In genomic region chr6:131808460-131809269, GRCh38 we compare ENCODE assay signal across 8 cellular contexts. TPM values are rescaled to one million over a fixed set of nuclear protein-coding genes. Genes with fewer than 3 reads are reported as not detected.
DNase-seq lines count a peak whose midpoint lies in the region; ATAC-seq and TF ChIP-seq lines count a peak whose summit lies in the region.

No MANE protein-coding gene starts in this region.

- no peaks in the 10 kb centered on the region for H3K9me3 Mint-ChIP-seq in activated CD4-positive, alpha-beta T cell treated with anti-CD3 and anti-CD28 coated beads for 36 hours (ENCODE audit: low read depth)

- H3K9ac ChIP-seq in adipocyte (ENCODE audit: low read length) = peak overlapping the region; percentile 79

- no peaks in the 10 kb centered on the region for H3K36me3 ChIP-seq in adipocyte (ENCODE audit: control insufficient read depth, insufficient read depth, low read length, severe bottlenecking)
- no peaks in the 10 kb centered on the region for H3K36me3 ChIP-seq in left lung

- no peaks in the 10 kb centered on the region for H3K9me3 ChIP-seq in adipocyte (ENCODE audit: control insufficient read depth, low read length)
- H3K9me3 ChIP-seq in left lung = no peaks in the 10 kb centered on the region

- TF ChIP-seq CTCF in left lung (IDR thresholded peaks at IDR 0.05) (no peak), GM13977 (IDR thresholded peaks at IDR 0.05; ENCODE audit: extremely low read depth, insufficient read depth, missing control alignments) (no peak)

- H3K36me3 Mint-ChIP-seq in activated CD4-positive, alpha-beta T cell treated with anti-CD3 and anti-CD28 coated beads for 36 hours (ENCODE audit: low read depth) = no peaks in the 10 kb centered on the region

- no peak overlapping the region for H3K27ac Mint-ChIP-seq in activated CD4-positive, alpha-beta T cell treated with anti-CD3 and anti-CD28 coated beads for 36 hours

- DNase-seq in activated CD4-positive, alpha-beta T cell treated with anti-CD3 and anti-CD28 coated beads for 36 hours = no peak
- no peak for DNase-seq in activated CD4-positive, alpha-beta T cell treated with anti-CD3 and anti-CD28 coated beads, Interleukin-2, amount 50 U/mL, for 48 hours
- DNase-seq in adipocyte (ENCODE audit: low read depth) (no peak), left lung (no peak), substantia nigra (lab: John Stamatoyannopoulos, UW) (no peak), iPS-NIHi7 (ENCODE audit: extremely low spot score) (no peak), GM13977 (ENCODE audit: low spot score) (no peak)

- CTCF ChIA-PET in activated CD4-positive, alpha-beta T cell treated with anti-CD3 and anti-CD28 coated beads for 36 hours (lab: Charles Lee) = no interaction called here

- in situ Hi-C loops in GM13977 (cut with MboI; ENCODE audit: low pct_unique_long_range_greater_than_20kb, low sequenced_read_pairs, unreplicated experiment) = no loop called here

- intact Hi-C loops in activated CD4-positive, alpha-beta T cell treated with anti-CD3 and anti-CD28 coated beads for 36 hours (cut with DNase I, micrococcal nuclease) = loop anchor here in 1 of 2 experiments (5.0 kb wide), 1 partner anchor 121 kb away; no protein-coding TSS in a partner anchor
- intact Hi-C loops in left lung (cut with DNase I) = no loop called here

- H3K27me3 ChIP-seq in adipocyte (replicated peaks; ENCODE audit: control insufficient read depth, insufficient read depth, low read length) = no peaks in the 10 kb centered on the region
- H3K27me3 ChIP-seq in left lung = peaks cover 6 to 54% of the 10 kb centered on the region in 2 donors

- H3K4me1 Mint-ChIP-seq in activated CD4-positive, alpha-beta T cell treated with anti-CD3 and anti-CD28 coated beads for 36 hours = peaks cover 12% of the 10 kb centered on the region

- H3K27me3 Mint-ChIP-seq in activated CD4-positive, alpha-beta T cell treated with anti-CD3 and anti-CD28 coated beads for 36 hours = peaks cover 46% of the 10 kb centered on the region

- H3K4me1 ChIP-seq in adipocyte (ENCODE audit: control insufficient read depth, insufficient read depth, low read length) = peaks cover 12% of the 10 kb centered on the region
- peaks cover 6 to 10% of the 10 kb centered on the region in 2 donors for H3K4me1 ChIP-seq in left lung

- peak overlapping the region; percentile 61 for H3K4me3 Mint-ChIP-seq in activated CD4-positive, alpha-beta T cell treated with anti-CD3 and anti-CD28 coated beads for 36 hours

- H3K27ac ChIP-seq in left lung (no peak overlapping the region), substantia nigra (ENCODE audit: low read depth, low read length, poor library complexity, severe bottlenecking) (peak overlapping the region; percentile 51)

- peak overlapping the region; percentile 91 for H3K4me3 ChIP-seq in adipocyte (ENCODE audit: low read length)
- H3K4me3 ChIP-seq in left lung = peak overlapping the region; percentile 48 to 52

- POLR2A ChIA-PET in activated CD4-positive, alpha-beta T cell treated with anti-CD3 and anti-CD28 coated beads for 36 hours (lab: Charles Lee) = no interaction called here

- no peak for ATAC-seq in activated CD4-positive, alpha-beta T cell treated with anti-CD3 and anti-CD28 coated beads for 36 hours
- no peak for ATAC-seq in left lung
- no peak for ATAC-seq in GM18858 (IDR thresholded peaks at IDR 0.05; ENCODE audit: unreplicated experiment)

RNA-seq across cellular contexts. Expression of gene ENPP1, which starts 0.8 kb away (rescaled TPM):
- under 1 TPM; 0.23 to 0.42 TPM for total RNA-seq in activated CD4-positive, alpha-beta T cell treated with anti-CD3 and anti-CD28 coated beads for 36 hours
- 1 to 10 TPM; 2.0 TPM for total RNA-seq in left lung
